ENCODE assay signal across 8 cellular contexts in genomic region chr9:135343733-135344522, GRCh38.
DNase-seq lines count a peak whose midpoint lies in the region; ATAC-seq and TF ChIP-seq lines count a peak whose summit lies in the region.

No MANE protein-coding gene starts in this region.

- H3K4me1 Mint-ChIP-seq in osteocyte (ENCODE audit: unreplicated experiment) = peaks cover 4% of the 10 kb centered on the region

- no peaks in the 10 kb centered on the region for H3K9me3 Mint-ChIP-seq in osteocyte (ENCODE audit: unreplicated experiment)

- no peak overlapping the region for H3K4me3 ChIP-seq in foreskin fibroblast (ENCODE audit: low read depth in 1 of 2, low read length in 2 of 2)

- no peak overlapping the region for H3K27ac Mint-ChIP-seq in osteocyte (ENCODE audit: unreplicated experiment)

- no peak overlapping the region for H3K4me3 Mint-ChIP-seq in osteocyte (ENCODE audit: unreplicated experiment)

- DNase-seq in A172 (ENCODE audit: low spot score) = peak; percentile 31
- peak; percentile 28 for DNase-seq in NCI-H345 treated with DMSO at 0.1 percent for 48 hours (lab: John Stamatoyannopoulos, UW; ENCODE audit: unreplicated experiment)
- DNase-seq in activated T-cell treated with anti-CD3 and anti-CD28 coated beads for 1 hour (ENCODE audit: low read depth) = peak; percentile 36
- DNase-seq in foreskin fibroblast = peak; percentile 8 to 35
- DNase-seq in osteocyte (ENCODE audit: extremely low spot score, unreplicated experiment) = no peak
- DNase-seq in H4 (ENCODE audit: low spot score) = no peak

- TF ChIP-seq CTCF in GM12872 (IDR thresholded peaks at IDR 0.05; ENCODE audit: insufficient read depth, low read depth, low read length) (peak; percentile 88), foreskin fibroblast (IDR thresholded peaks at IDR 0.05; ENCODE audit: low read depth, low read length) (peak; percentile 84), osteocyte (IDR thresholded peaks at IDR 0.05) (peak; percentile 88)

- peaks cover 15% of the 10 kb centered on the region for H3K27me3 Mint-ChIP-seq in osteocyte (ENCODE audit: unreplicated experiment)

- ATAC-seq in GM21737 (IDR thresholded peaks at IDR 0.05; ENCODE audit: unreplicated experiment) = no peak

- no peaks in the 10 kb centered on the region for H3K36me3 Mint-ChIP-seq in osteocyte (ENCODE audit: unreplicated experiment)

Comparison
In these comparisons a context has a peak if more than half of its experiments do, and no peak if none do; other contexts are left out.
1. DNase-seq: peak in A172 (single experiment), NCI-H345 treated with DMSO at 0.1 percent for 48 hours (single experiment), activated T-cell treated with anti-CD3 and anti-CD28 coated beads for 1 hour (single experiment) and foreskin fibroblast (2 of 2); none in osteocyte (single experiment) and H4 (single experiment).
2. Peak in every context shown above with its lines, with median percentiles within 50 percentile points of each other: CTCF ChIP-seq.